17 cellular contexts compared by ENCODE assay signal in genomic region chr1:24002664-24003063, GRCh38. TPM values are rescaled to one million over a fixed set of nuclear protein-coding genes. Genes with fewer than 3 reads are reported as not detected.
DNase-seq lines count a peak whose midpoint lies in the region; ATAC-seq and TF ChIP-seq lines count a peak whose summit lies in the region.
"Had no signal": no experiment of that assay in that cellular context is flagged by ENCODE, and none has a peak within 500 bp of the region (broad histone marks: within the 10 kb centered on the region; RNA-seq: fewer than 3 reads in every experiment).

No MANE protein-coding gene starts in this region.

- H3K79me2 ChIP-seq in GM23338 (replicated peaks; ENCODE audit: insufficient read depth) = no peaks in the 10 kb centered on the region
- H3K79me2 ChIP-seq in Karpas-422 (ENCODE audit: low read length) = no peaks in the 10 kb centered on the region

- H3K36me3 ChIP-seq in GM23338 (ENCODE audit: insufficient read depth) = no peaks in the 10 kb centered on the region
- H3K36me3 ChIP-seq in Karpas-422 (ENCODE audit: insufficient read depth, low read length) = no peaks in the 10 kb centered on the region
- no peaks in the 10 kb centered on the region for H3K36me3 ChIP-seq in iPS-18a (ENCODE audit: control insufficient read depth, low read depth, low read length)
- no peaks in the 10 kb centered on the region for H3K36me3 ChIP-seq in psoas muscle (ENCODE audit: insufficient read depth in 1 of 2, low read depth in 1 of 2)
- H3K36me3 ChIP-seq: MG63, SJSA1 had no signal

- H4K20me1 ChIP-seq in GM23338 (replicated peaks; ENCODE audit: insufficient read depth) (no peaks in the 10 kb centered on the region), Karpas-422 (ENCODE audit: insufficient read depth, low read depth, low read length) (no peaks in the 10 kb centered on the region)

- H3K27ac ChIP-seq in GM23338 (ENCODE audit: low read depth) (no peak overlapping the region; the same call in 1 of the 2 replicates), Karpas-422 (ENCODE audit: low read length) (no peak overlapping the region), iPS-18a (ENCODE audit: low read length) (no peak overlapping the region), psoas muscle (peak overlapping the region; percentile 62)
- H3K27ac ChIP-seq: SJSA1 had no signal

- no peaks in the 10 kb centered on the region for H3K9me3 Mint-ChIP-seq in GM23338

- no peak overlapping the region for H3K27ac Mint-ChIP-seq in GM23338
- H3K27ac Mint-ChIP-seq: CD4-positive, alpha-beta memory T cell had no signal

- no peak for TF ChIP-seq CTCF in GM23338 (conservative IDR thresholded peaks at IDR 0.05; ENCODE audit: low read depth in 2 of 2)
- TF ChIP-seq CTCF in psoas muscle (IDR thresholded peaks at IDR 0.05) = no peak

- no peak overlapping the region for H2AFZ ChIP-seq in GM23338
- no peak overlapping the region for H2AFZ ChIP-seq in Karpas-422 (ENCODE audit: low read length)

- 95 to 98% (median 96%) methylated on average over 1 of the region's 1 CpG for WGBS in psoas muscle, 3 donors

- intact Hi-C loops in psoas muscle (cut with DNase I) = no loop called here

- H3K4me1 Mint-ChIP-seq in GM23338 = peaks cover 21% of the 10 kb centered on the region

- H3K4me1 ChIP-seq in GM23338 (ENCODE audit: insufficient read depth) (peaks cover 18% of the 10 kb centered on the region), Karpas-422 (ENCODE audit: low read length) (peaks cover 27% of the 10 kb centered on the region), iPS-18a (ENCODE audit: control insufficient read depth, low read depth, low read length) (peaks cover 17% of the 10 kb centered on the region), psoas muscle (peaks cover 30% of the 10 kb centered on the region)

- no peaks in the 10 kb centered on the region for H3K27me3 ChIP-seq in GM23338 (ENCODE audit: insufficient read depth)
- no peaks in the 10 kb centered on the region for H3K27me3 ChIP-seq in Karpas-422 (ENCODE audit: low read length)
- no peaks in the 10 kb centered on the region for H3K27me3 ChIP-seq in iPS-18a (ENCODE audit: control insufficient read depth, insufficient read depth, low read length)
- no peaks in the 10 kb centered on the region for H3K27me3 ChIP-seq in psoas muscle (ENCODE audit: insufficient read depth in 3 of 3, low read length in 2 of 3)
- H3K27me3 ChIP-seq: MG63 had no signal

- no peaks in the 10 kb centered on the region for H3K9me3 ChIP-seq in Karpas-422 (ENCODE audit: low read length)
- H3K9me3 ChIP-seq in iPS-18a (ENCODE audit: control insufficient read depth, low read depth, low read length) = no peaks in the 10 kb centered on the region
- H3K9me3 ChIP-seq in psoas muscle = peaks cover 4% of the 10 kb centered on the region
- H3K9me3 ChIP-seq: SJSA1 had no signal

- no peak overlapping the region for H3K4me3 ChIP-seq in GM23338
- H3K4me3 ChIP-seq in Karpas-422 (ENCODE audit: low read length) = 0 out of 2 replicates have a peak overlapping the region, but pooled peaks have one; percentile 59
- H3K4me3 ChIP-seq in iPS-18a (ENCODE audit: low read length) = peak overlapping the region; percentile 6
- H3K4me3 ChIP-seq in psoas muscle = no peak overlapping the region
- H3K4me3 ChIP-seq: MG63, SJSA1 had no signal

- H3K9me2 ChIP-seq in GM23338 (ENCODE audit: insufficient read depth) = no peaks in the 10 kb centered on the region; the same call in 1 of the 2 replicates
- H3K9me2 ChIP-seq in Karpas-422 (replicated peaks; ENCODE audit: insufficient read depth, low read length) = no peaks in the 10 kb centered on the region

- H3K27me3 Mint-ChIP-seq in GM23338 (ENCODE audit: insufficient read depth, low read depth, poor library complexity) = no peaks in the 10 kb centered on the region

- H3K9ac ChIP-seq in Karpas-422 (ENCODE audit: low read length) (no peak overlapping the region; the same call in 1 of the 2 replicates), iPS-18a (ENCODE audit: low read length) (no peak overlapping the region)

- DNase-seq in GM23338 (ENCODE audit: low spot score) = no peak
- DNase-seq in Karpas-422 = no peak
- no peak for DNase-seq in psoas muscle
- DNase-seq in hypothalamus (lab: John Stamatoyannopoulos, UW) = no peak
- DNase-seq: C1 segment of cervical spinal cord; CD4-positive, alpha-beta memory T cell; COR-L47; DMS53; MG63; NCI-H524 treated with DMSO at 0.1 percent for 48 hours; NCI-H774 had no signal

- no peak for ATAC-seq in GM23338
- no peak for ATAC-seq in psoas muscle
- no peak for ATAC-seq in HG02759 (IDR thresholded peaks at IDR 0.05; ENCODE audit: unreplicated experiment)
- no peak for ATAC-seq in HG03025 (IDR thresholded peaks at IDR 0.05; ENCODE audit: low FRiP score, unreplicated experiment)
- ATAC-seq: HCT116, Right ventricle myocardium inferior had no signal

- H3K36me3 Mint-ChIP-seq in GM23338 (ENCODE audit: low read depth) = no peaks in the 10 kb centered on the region
- H3K36me3 Mint-ChIP-seq: CD4-positive, alpha-beta memory T cell had no signal

- no peaks in the 10 kb centered on the region; the same call in 1 of the 2 replicates for H3F3A ChIP-seq in GM23338 (replicated peaks; ENCODE audit: low read depth)

- 0 out of 3 replicates have a peak overlapping the region, but pooled peaks have one; percentile 5 for H3K4me3 Mint-ChIP-seq in GM23338
- H3K4me3 Mint-ChIP-seq: CD4-positive, alpha-beta memory T cell had no signal

- H3K4me2 ChIP-seq in GM23338 = peak overlapping the region; percentile 39
- H3K4me2 ChIP-seq in Karpas-422 (ENCODE audit: low read depth, low read length, poor library complexity, severe bottlenecking) = peak overlapping the region; percentile 71

TF ChIP-seq in GM23338, 12 proteins besides CTCF, POLR2A, EP300 and RAD21 (continues in another document):
- TF ChIP-seq EZH2phosphoT487 (IDR thresholded peaks at IDR 0.05; ENCODE audit: unreplicated experiment) = no peak
- no peak for TF ChIP-seq POLR2AphosphoS5 (IDR thresholded peaks at IDR 0.05; ENCODE audit: low read depth)
- no peak for TF ChIP-seq EZH2 (IDR thresholded peaks at IDR 0.05; ENCODE audit: low read depth, unreplicated experiment)

RNA-seq across cellular contexts. Expression of gene SRSF10, which starts 22.5 kb away (rescaled TPM):
- total RNA-seq in GM23338 (2014; rRNA removed; shearing (Covaris generic)) = 191 and 196 TPM in 2 replicates
- 242 and 275 TPM in 2 replicates for polyA plus RNA-seq in GM23338 (2016; fragmentation: Nextera tagmentation; extraction: Ambion mirVana)
- 87.6 and 150 TPM in 2 replicates for total RNA-seq in Karpas-422 (2014; rRNA removed; shearing (Covaris generic); ENCODE audit: low replicate concordance)
- total RNA-seq in psoas muscle = 10 to 100 TPM; 29.5 to 54.0 (median 46.7) TPM
- polyA plus RNA-seq in psoas muscle = 10 to 100 TPM; 28.8 to 56.6 (median 42.0) TPM

RNA-seq across cellular contexts. Expression of gene PNRC2, which starts 43.0 kb away (rescaled TPM):
- 144 and 157 TPM in 2 replicates for total RNA-seq in GM23338 (2014; rRNA removed; shearing (Covaris generic))
- polyA plus RNA-seq in GM23338 (2016; fragmentation: Nextera tagmentation; extraction: Ambion mirVana) (218 and 237 TPM in 2 replicates), psoas muscle (100 to 1,000 TPM in 1 of 3 donors, 10 to 100 TPM in 2; 39.5 to 179 (median 74.0) TPM)
- 114 and 140 TPM in 2 replicates for total RNA-seq in Karpas-422 (2014; rRNA removed; shearing (Covaris generic); ENCODE audit: low replicate concordance)
- 10 to 100 TPM; 56.7 to 63.1 (median 60.0) TPM for total RNA-seq in psoas muscle

Comparison
In these comparisons a context has a peak if more than half of its experiments do, and no peak if none do; other contexts are left out.
1. H3K4me3 ChIP-seq: peak in Karpas-422 (single experiment) and iPS-18a (single experiment); none in GM23338 (single experiment) and psoas muscle (single experiment).